9 cellular contexts compared by ENCODE assay signal in the genomic region with DNA sequence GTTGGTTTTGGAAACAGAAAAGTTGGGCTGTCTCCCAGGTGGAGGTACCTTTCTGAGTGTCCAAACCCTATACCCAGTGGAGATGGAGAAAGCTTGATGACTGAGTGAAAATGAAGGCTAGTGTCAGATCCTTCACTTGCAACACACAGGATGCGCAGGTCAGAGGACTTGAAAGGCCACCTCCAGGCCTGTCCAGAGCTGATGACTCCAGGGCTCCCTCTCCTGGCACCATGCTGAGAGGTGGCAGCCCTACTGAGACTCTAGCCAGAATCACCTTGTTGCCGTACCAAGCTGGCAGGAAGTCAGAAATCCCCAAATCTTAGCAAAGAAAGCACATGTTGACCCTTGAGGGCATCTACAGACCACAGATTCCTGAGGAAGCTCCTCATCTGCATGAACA. TPM values are rescaled to one million over a fixed set of nuclear protein-coding genes. Genes with fewer than 3 reads are reported as not detected.
DNase-seq lines count a peak whose midpoint lies in the region; ATAC-seq and TF ChIP-seq lines count a peak whose summit lies in the region.
"Had no signal": no experiment of that assay in that cellular context is flagged by ENCODE, and none has a peak within 500 bp of the region (broad histone marks: within the 10 kb centered on the region; RNA-seq: fewer than 3 reads in every experiment).

No MANE protein-coding gene starts in this region.

- H3K4me1 ChIP-seq in OCI-LY7 (ENCODE audit: insufficient read depth, low read length, poor library complexity, severe bottlenecking) = no peaks in the 10 kb centered on the region

- H4K20me1 ChIP-seq in OCI-LY7 (ENCODE audit: insufficient read depth, low read length) = no peaks in the 10 kb centered on the region

- no peak for ATAC-seq in stimulated activated naive CD8-positive, alpha-beta T cell treated with anti-CD3 and anti-CD28 coated beads, Interleukin-15, Interleukin-2, amounts not matched to agents 100 U/mL and 50 U/mL, for 24 hours
- no peak for ATAC-seq in HG02981 (IDR thresholded peaks at IDR 0.05; ENCODE audit: unreplicated experiment)

- H3K27ac Mint-ChIP-seq in activated naive CD4-positive, alpha-beta T cell treated with anti-CD3 and anti-CD28 coated beads for 36 hours = no peak overlapping the region
- no peak overlapping the region for H3K27ac Mint-ChIP-seq in endothelial cell (ENCODE audit: unreplicated experiment)
- H3K27ac Mint-ChIP-seq: T-helper 1 cell treated with Interleukin-12 subunit alpha and Interleukin-12 subunit beta and Interleukin-4 antibody, amounts not matched to agents 30 μg/mL and 1 μg/mL, for 36 hours had no signal

- POLR2A ChIA-PET in OCI-LY7 (lab: Charles Lee) = no interaction called here

- CTCF ChIA-PET in activated naive CD4-positive, alpha-beta T cell treated with anti-CD3 and anti-CD28 coated beads for 36 hours (lab: Charles Lee) = interaction anchor here (0.8 to 3.5 kb wide), 13 partner anchors 8 to 140 kb away, joined by 3 to 15 read pairs (median 4); no protein-coding TSS in a partner anchor
- CTCF ChIA-PET in OCI-LY7 (lab: Charles Lee; ENCODE audit: unreplicated experiment) = interaction anchor here (1.3 kb wide), 1 partner anchor 88 kb away, joined by 3 read pairs; no protein-coding TSS in a partner anchor

- no TSS peak for BruUV-seq in OCI-LY7 (replicated peaks; lab: Mats Ljungman, UMichigan)

- no peak overlapping the region for H3K27ac ChIP-seq in OCI-LY7 (ENCODE audit: low read depth, low read length, poor library complexity, severe bottlenecking)

- no peak overlapping the region for H2AFZ ChIP-seq in OCI-LY7 (ENCODE audit: low read length)

- peaks cover 9% of the 10 kb centered on the region for H3K4me1 Mint-ChIP-seq in activated naive CD4-positive, alpha-beta T cell treated with anti-CD3 and anti-CD28 coated beads for 36 hours (ENCODE audit: low read depth)
- H3K4me1 Mint-ChIP-seq in endothelial cell (ENCODE audit: unreplicated experiment) = peaks cover 13% of the 10 kb centered on the region

- peak; percentile 70 for TF ChIP-seq CTCF in OCI-LY7 (conservative IDR thresholded peaks at IDR 0.05; ENCODE audit: low read length)
- TF ChIP-seq CTCF in endothelial cell (IDR thresholded peaks at IDR 0.05; ENCODE audit: unreplicated experiment) = no peak

- no peaks in the 10 kb centered on the region for H3K9me3 ChIP-seq in OCI-LY7 (ENCODE audit: low read length)

- peaks cover 9% of the 10 kb centered on the region for H3K27me3 Mint-ChIP-seq in activated naive CD4-positive, alpha-beta T cell treated with anti-CD3 and anti-CD28 coated beads for 36 hours (ENCODE audit: low read depth)
- peaks cover 7% of the 10 kb centered on the region for H3K27me3 Mint-ChIP-seq in endothelial cell (ENCODE audit: unreplicated experiment)

- peak; percentile 54 for DNase-seq in activated naive CD4-positive, alpha-beta T cell treated with anti-CD3 and anti-CD28 coated beads for 36 hours
- DNase-seq in activated naive CD4-positive, alpha-beta T cell treated with anti-CD3 and anti-CD28 coated beads, Interleukin-2, amount 50 U/mL, for 16 hours = no peak
- DNase-seq in OCI-LY7 (ENCODE audit: low spot score) (peak; percentile 32), endothelial cell (ENCODE audit: low spot score) (peak; percentile 58), posterior vena cava (ENCODE audit: low spot score) (no peak), GF-D8 (lab: John Stamatoyannopoulos, UW) (no peak)
- DNase-seq in stimulated activated naive CD8-positive, alpha-beta T cell treated with anti-CD3 and anti-CD28 coated beads, Interleukin-15, Interleukin-2, amounts not matched to agents 100 U/mL and 50 U/mL, for 24 hours = peak; percentile 47

- H3K9me3 Mint-ChIP-seq in activated naive CD4-positive, alpha-beta T cell treated with anti-CD3 and anti-CD28 coated beads for 36 hours = no peaks in the 10 kb centered on the region
- no peaks in the 10 kb centered on the region for H3K9me3 Mint-ChIP-seq in endothelial cell (ENCODE audit: unreplicated experiment)
- H3K9me3 Mint-ChIP-seq: T-helper 1 cell treated with Interleukin-12 subunit alpha and Interleukin-12 subunit beta and Interleukin-4 antibody, amounts not matched to agents 30 μg/mL and 1 μg/mL, for 36 hours had no signal

- intact Hi-C loops in activated naive CD4-positive, alpha-beta T cell treated with anti-CD3 and anti-CD28 coated beads for 36 hours (cut with micrococcal nuclease) = no loop called here
- intact Hi-C loops in OCI-LY7 (cut with micrococcal nuclease; ENCODE audit: unreplicated experiment) (no loop called here), posterior vena cava (cut with DNase I) (no loop called here)

- H3K4me3 Mint-ChIP-seq in activated naive CD4-positive, alpha-beta T cell treated with anti-CD3 and anti-CD28 coated beads for 36 hours = no peak overlapping the region
- H3K4me3 Mint-ChIP-seq in endothelial cell (ENCODE audit: unreplicated experiment) = no peak overlapping the region
- H3K4me3 Mint-ChIP-seq: T-helper 1 cell treated with Interleukin-12 subunit alpha and Interleukin-12 subunit beta and Interleukin-4 antibody, amounts not matched to agents 30 μg/mL and 1 μg/mL, for 36 hours had no signal

- H3K9me2 ChIP-seq in OCI-LY7 (ENCODE audit: insufficient read depth, low read length) = no peaks in the 10 kb centered on the region

- H3K79me2 ChIP-seq in OCI-LY7 (ENCODE audit: insufficient read depth, low read depth, low read length) = no peaks in the 10 kb centered on the region

- no peaks in the 10 kb centered on the region for H3K36me3 ChIP-seq in OCI-LY7 (ENCODE audit: insufficient read depth, low read length)

- no peaks in the 10 kb centered on the region for H3K36me3 Mint-ChIP-seq in activated naive CD4-positive, alpha-beta T cell treated with anti-CD3 and anti-CD28 coated beads for 36 hours (ENCODE audit: low read depth)
- H3K36me3 Mint-ChIP-seq in endothelial cell (ENCODE audit: low read depth, unreplicated experiment) = peaks cover 3% of the 10 kb centered on the region

- no peak overlapping the region for H3K4me3 ChIP-seq in OCI-LY7 (ENCODE audit: low read depth, low read length, poor library complexity, severe bottlenecking)

- H3K4me2 ChIP-seq in OCI-LY7 (ENCODE audit: low read length) = no peak overlapping the region

RNA-seq across cellular contexts. Expression of gene KNCN, which starts 16.4 kb away (rescaled TPM):
- not detected for total RNA-seq in activated naive CD4-positive, alpha-beta T cell treated with anti-CD3 and anti-CD28 coated beads for 36 hours
- not detected in 2 replicates for total RNA-seq in OCI-LY7 (2014; rRNA removed; shearing (Covaris generic))
- total RNA-seq in OCI-LY7 (2022) (not detected in 2 replicates), endothelial cell (ENCODE audit: unreplicated experiment) (not detected), posterior vena cava (not detected)

RNA-seq across cellular contexts. Expression of gene DMBX1, which starts 45.4 kb away (rescaled TPM):
- total RNA-seq in activated naive CD4-positive, alpha-beta T cell treated with anti-CD3 and anti-CD28 coated beads for 36 hours = not detected
- total RNA-seq in OCI-LY7 (2014; rRNA removed; shearing (Covaris generic)) = not detected in 2 replicates
- total RNA-seq in OCI-LY7 (2022) = not detected in 2 replicates
- total RNA-seq in endothelial cell (ENCODE audit: unreplicated experiment) = not detected
- not detected for total RNA-seq in posterior vena cava

Comparison
In these comparisons a context has a peak if more than half of its experiments do, and no peak if none do; other contexts are left out.
1. DNase-seq: peak in activated naive CD4-positive, alpha-beta T cell treated with anti-CD3 and anti-CD28 coated beads for 36 hours (single experiment), OCI-LY7 (single experiment), endothelial cell (single experiment) and stimulated activated naive CD8-positive, alpha-beta T cell treated with anti-CD3 and anti-CD28 coated beads, Interleukin-15, Interleukin-2, amounts not matched to agents 100 U/mL and 50 U/mL, for 24 hours (single experiment); none in activated naive CD4-positive, alpha-beta T cell treated with anti-CD3 and anti-CD28 coated beads, Interleukin-2, amount 50 U/mL, for 16 hours (single experiment), posterior vena cava (single experiment) and GF-D8 (single experiment).